1 cellular context compared by ENCODE assay signal in genomic region chrX:18354369-18355329, GRCh38.
TF ChIP-seq lines count a peak whose summit lies in the region.

Gene SCML2, minus strand, starts transcription at chrX:18354688. Its CDS starts 20,617 bp downstream, at chrX:18334071.

TF ChIP-seq in GM12878, 131 proteins besides CTCF, POLR2A, EP300 and RAD21 (continued from another document):
- TF ChIP-seq, protein P1, sequence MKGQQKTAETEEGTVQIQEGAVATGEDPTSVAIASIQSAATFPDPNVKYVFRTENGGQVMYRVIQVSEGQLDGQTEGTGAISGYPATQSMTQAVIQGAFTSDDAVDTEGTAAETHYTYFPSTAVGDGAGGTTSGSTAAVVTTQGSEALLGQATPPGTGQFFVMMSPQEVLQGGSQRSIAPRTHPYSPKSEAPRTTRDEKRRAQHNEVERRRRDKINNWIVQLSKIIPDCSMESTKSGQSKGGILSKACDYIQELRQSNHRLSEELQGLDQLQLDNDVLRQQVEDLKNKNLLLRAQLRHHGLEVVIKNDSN (IDR thresholded peaks at IDR 0.05; ENCODE audit: borderline replicate concordance, extremely low read length, insufficient read depth, low read depth, low read length) = no peak
- no peak for TF ChIP-seq CBX3 (IDR thresholded peaks at IDR 0.05; ENCODE audit: borderline replicate concordance, low read depth)
- 0 out of 2 replicates have a peak, but pooled peaks have one; percentile 25 for TF ChIP-seq DPF2 (IDR thresholded peaks at IDR 0.05)
- TF ChIP-seq RUNX3 (IDR thresholded peaks at IDR 0.05; ENCODE audit: low read length) = 0 out of 2 replicates have a peak, but pooled peaks have one; percentile 17
- TF ChIP-seq NRF1 (conservative IDR thresholded peaks at IDR 0.05; ENCODE audit: low read depth, low read length) = no peak
- no peak for TF ChIP-seq POLR2AphosphoS5 (IDR thresholded peaks at IDR 0.05; ENCODE audit: low read length)
- TF ChIP-seq NKRF (conservative IDR thresholded peaks at IDR 0.05) = no peak
- TF ChIP-seq, protein P2, sequence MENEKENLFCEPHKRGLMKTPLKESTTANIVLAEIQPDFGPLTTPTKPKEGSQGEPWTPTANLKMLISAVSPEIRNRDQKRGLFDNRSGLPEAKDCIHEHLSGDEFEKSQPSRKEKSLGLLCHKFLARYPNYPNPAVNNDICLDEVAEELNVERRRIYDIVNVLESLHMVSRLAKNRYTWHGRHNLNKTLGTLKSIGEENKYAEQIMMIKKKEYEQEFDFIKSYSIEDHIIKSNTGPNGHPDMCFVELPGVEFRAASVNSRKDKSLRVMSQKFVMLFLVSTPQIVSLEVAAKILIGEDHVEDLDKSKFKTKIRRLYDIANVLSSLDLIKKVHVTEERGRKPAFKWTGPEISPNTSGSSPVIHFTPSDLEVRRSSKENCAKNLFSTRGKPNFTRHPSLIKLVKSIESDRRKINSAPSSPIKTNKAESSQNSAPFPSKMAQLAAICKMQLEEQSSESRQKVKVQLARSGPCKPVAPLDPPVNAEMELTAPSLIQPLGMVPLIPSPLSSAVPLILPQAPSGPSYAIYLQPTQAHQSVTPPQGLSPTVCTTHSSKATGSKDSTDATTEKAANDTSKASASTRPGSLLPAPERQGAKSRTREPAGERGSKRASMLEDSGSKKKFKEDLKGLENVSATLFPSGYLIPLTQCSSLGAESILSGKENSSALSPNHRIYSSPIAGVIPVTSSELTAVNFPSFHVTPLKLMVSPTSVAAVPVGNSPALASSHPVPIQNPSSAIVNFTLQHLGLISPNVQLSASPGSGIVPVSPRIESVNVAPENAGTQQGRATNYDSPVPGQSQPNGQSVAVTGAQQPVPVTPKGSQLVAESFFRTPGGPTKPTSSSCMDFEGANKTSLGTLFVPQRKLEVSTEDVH (IDR thresholded peaks at IDR 0.05; ENCODE audit: low read depth, partially characterized antibody) = no peak
- TF ChIP-seq NR2C2 (IDR thresholded peaks at IDR 0.05; ENCODE audit: borderline replicate concordance, control insufficient read depth, insufficient read length, low read depth) = no peak
- TF ChIP-seq EGR1 (IDR thresholded peaks at IDR 0.05; ENCODE audit: borderline replicate concordance in 1 of 2, low read depth in 2 of 2, low read length in 2 of 2) = peak in 1 of 2 experiments; percentile 8; a peak in 1 of 3 replicates
- TF ChIP-seq BMI1 (IDR thresholded peaks at IDR 0.05; ENCODE audit: borderline replicate concordance) = 0 out of 2 replicates have a peak, but pooled peaks have one; percentile 26
- TF ChIP-seq NBN (IDR thresholded peaks at IDR 0.05) = no peak
- TF ChIP-seq BRCA1 (IDR thresholded peaks at IDR 0.05; ENCODE audit: low read depth, low read length) = no peak
- 0 out of 2 replicates have a peak, but pooled peaks have one; percentile 32 for TF ChIP-seq GATAD2B (conservative IDR thresholded peaks at IDR 0.05; ENCODE audit: low read depth)
- no peak for TF ChIP-seq FOXK2 (IDR thresholded peaks at IDR 0.05)
- no peak for TF ChIP-seq SMAD1 (IDR thresholded peaks at IDR 0.05; ENCODE audit: low read depth, partially characterized antibody)
- TF ChIP-seq RB1 (IDR thresholded peaks at IDR 0.05; ENCODE audit: borderline replicate concordance) = no peak
- TF ChIP-seq IKZF1 (conservative IDR thresholded peaks at IDR 0.05) = peak; percentile 37; the same call in 1 of the 2 replicates
- TF ChIP-seq JUNB (IDR thresholded peaks at IDR 0.05) = no peak
- TF ChIP-seq SREBF2 (IDR thresholded peaks at IDR 0.05; ENCODE audit: low read length) = no peak
- TF ChIP-seq MYB (IDR thresholded peaks at IDR 0.05; ENCODE audit: borderline replicate concordance, low read depth, low read length) = no peak
- no peak for TF ChIP-seq IKZF2 (IDR thresholded peaks at IDR 0.05)
- TF ChIP-seq NR2F1 (conservative IDR thresholded peaks at IDR 0.05) = peak; percentile 92
- TF ChIP-seq ZBED1 (IDR thresholded peaks at IDR 0.05; ENCODE audit: borderline replicate concordance) = no peak
- peak; percentile 39; the same call in 1 of the 2 replicates for TF ChIP-seq PAX5 (IDR thresholded peaks at IDR 0.05; ENCODE audit: borderline replicate concordance, low read depth, low read length)
- TF ChIP-seq, protein P3, sequence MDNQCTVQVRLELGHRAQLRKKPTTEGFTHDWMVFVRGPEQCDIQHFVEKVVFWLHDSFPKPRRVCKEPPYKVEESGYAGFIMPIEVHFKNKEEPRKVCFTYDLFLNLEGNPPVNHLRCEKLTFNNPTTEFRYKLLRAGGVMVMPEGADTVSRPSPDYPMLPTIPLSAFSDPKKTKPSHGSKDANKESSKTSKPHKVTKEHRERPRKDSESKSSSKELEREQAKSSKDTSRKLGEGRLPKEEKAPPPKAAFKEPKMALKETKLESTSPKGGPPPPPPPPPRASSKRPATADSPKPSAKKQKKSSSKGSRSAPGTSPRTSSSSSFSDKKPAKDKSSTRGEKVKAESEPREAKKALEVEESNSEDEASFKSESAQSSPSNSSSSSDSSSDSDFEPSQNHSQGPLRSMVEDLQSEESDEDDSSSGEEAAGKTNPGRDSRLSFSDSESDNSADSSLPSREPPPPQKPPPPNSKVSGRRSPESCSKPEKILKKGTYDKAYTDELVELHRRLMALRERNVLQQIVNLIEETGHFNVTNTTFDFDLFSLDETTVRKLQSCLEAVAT (IDR thresholded peaks at IDR 0.05) = no peak
- TF ChIP-seq BHLHE40 (IDR thresholded peaks at IDR 0.05; ENCODE audit: borderline replicate concordance in 1 of 2, low read depth in 2 of 2, low read length in 1 of 2) = peak; percentile 87 to 96; a peak in 3 of 4 replicates
- peak; percentile 74 for TF ChIP-seq YY1 (IDR thresholded peaks at IDR 0.05; ENCODE audit: low read depth, low read length)
- TF ChIP-seq, protein P4, sequence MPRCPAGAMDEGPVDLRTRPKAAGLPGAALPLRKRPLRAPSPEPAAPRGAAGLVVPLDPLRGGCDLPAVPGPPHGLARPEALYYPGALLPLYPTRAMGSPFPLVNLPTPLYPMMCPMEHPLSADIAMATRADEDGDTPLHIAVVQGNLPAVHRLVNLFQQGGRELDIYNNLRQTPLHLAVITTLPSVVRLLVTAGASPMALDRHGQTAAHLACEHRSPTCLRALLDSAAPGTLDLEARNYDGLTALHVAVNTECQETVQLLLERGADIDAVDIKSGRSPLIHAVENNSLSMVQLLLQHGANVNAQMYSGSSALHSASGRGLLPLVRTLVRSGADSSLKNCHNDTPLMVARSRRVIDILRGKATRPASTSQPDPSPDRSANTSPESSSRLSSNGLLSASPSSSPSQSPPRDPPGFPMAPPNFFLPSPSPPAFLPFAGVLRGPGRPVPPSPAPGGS (IDR thresholded peaks at IDR 0.05; ENCODE audit: borderline replicate concordance, insufficient read depth, low read depth, low read length, poor library complexity, severe bottlenecking) = no peak
- TF ChIP-seq POU2F2 (IDR thresholded peaks at IDR 0.05; ENCODE audit: borderline replicate concordance, low read depth, low read length) = no peak
- TF ChIP-seq MYC (IDR thresholded peaks at IDR 0.05; ENCODE audit: insufficient read depth, insufficient read length, insufficient replicate concordance, low read length, severe bottlenecking) = no peak
- TF ChIP-seq, protein P5, sequence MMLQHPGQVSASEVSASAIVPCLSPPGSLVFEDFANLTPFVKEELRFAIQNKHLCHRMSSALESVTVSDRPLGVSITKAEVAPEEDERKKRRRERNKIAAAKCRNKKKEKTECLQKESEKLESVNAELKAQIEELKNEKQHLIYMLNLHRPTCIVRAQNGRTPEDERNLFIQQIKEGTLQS (IDR thresholded peaks at IDR 0.05; ENCODE audit: borderline replicate concordance, extremely low read depth, low read depth, low read length) = no peak
